8 cellular contexts compared by ENCODE assay signal in the genomic region with DNA sequence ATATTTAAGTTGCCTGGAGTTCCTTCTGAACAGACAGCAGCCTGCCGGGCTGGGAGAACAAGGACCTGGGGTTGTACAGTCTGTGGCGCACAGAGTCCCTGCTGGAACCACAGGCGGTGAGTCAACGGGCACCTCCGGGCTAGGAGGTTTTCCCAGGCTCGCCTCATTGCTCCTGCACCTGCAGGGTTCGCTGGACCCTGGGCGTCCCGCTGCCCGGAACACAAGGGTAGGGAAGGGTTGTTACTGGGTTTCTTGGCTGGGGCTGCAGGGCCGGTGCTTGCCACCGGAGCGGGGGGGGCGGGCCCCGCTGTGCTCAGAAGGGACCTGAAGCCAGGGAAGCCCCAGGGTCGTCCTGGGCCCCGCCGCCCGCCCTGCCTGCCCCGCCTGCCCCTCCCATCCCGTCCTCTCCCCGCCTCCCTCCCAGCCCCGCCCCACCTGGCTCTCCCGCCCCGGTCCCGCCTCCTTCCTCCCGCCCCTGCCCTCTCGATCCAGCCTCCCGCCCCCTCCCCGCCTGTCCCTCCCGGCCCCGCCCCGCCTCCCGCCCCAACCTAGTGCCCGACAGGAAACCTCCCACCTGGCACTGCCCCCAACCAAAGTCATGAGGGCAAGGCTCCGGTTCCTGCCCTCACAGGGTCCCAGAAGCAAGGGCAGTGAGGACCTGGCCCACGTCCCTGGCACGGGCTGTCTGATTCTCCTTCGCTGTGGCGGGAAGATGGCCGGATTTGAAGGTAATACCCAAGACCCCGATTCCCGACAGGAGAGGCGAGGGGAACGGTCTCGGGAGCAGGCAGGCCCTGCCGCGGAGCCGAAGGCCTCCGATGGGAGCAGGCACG. TPM values are rescaled to one million over a fixed set of nuclear protein-coding genes. Genes with fewer than 3 reads are reported as not detected.
A peak's percentile ranks its signal among the peaks of the same experiment; 100 is the strongest.
DNase-seq lines count a peak whose midpoint lies in the region; ATAC-seq, FAIRE-seq and TF ChIP-seq lines count a peak whose summit lies in the region.

No MANE protein-coding gene starts in this region.

- no peak for FAIRE-seq in HepG2 (lab: Jason Lieb, UNC)

- TF ChIP-seq RAD21 in HepG2 (CRISPR knock-in tag; IDR thresholded peaks at IDR 0.05) = no peak

- TF ChIP-seq EP300 in HepG2 (IDR thresholded peaks at IDR 0.05; ENCODE audit: low read depth in 2 of 2, low read length in 2 of 2) = no peak
- TF ChIP-seq EP300 in HepG2 (CRISPR knock-in tag; IDR thresholded peaks at IDR 0.05; ENCODE audit: borderline replicate concordance) = no peak

- ATAC-seq in HepG2 = peak; percentile 84

- POLR2A ChIA-PET in HEK293T (lab: Yijun Ruan, JAX) = no interaction called here
- POLR2A ChIA-PET in HepG2 (lab: Yijun Ruan, JAX) = no interaction called here

- H2AFZ ChIP-seq in HepG2 (ENCODE audit: low read length) = no peak overlapping the region

- 6% methylated on average over 21 of the region's 51 CpGs for WGBS in HepG2 (ENCODE audit: low lambda C conversion rate)

- no peaks in the 10 kb centered on the region for H3K27me3 ChIP-seq in HepG2 (ENCODE audit: control insufficient read depth in 1 of 2, insufficient read depth in 2 of 2, low read length in 2 of 2)

- no peaks in the 10 kb centered on the region for H3K79me2 ChIP-seq in HepG2 (ENCODE audit: insufficient read depth, low read length)

- H3K4me3 ChIP-seq in HepG2 (replicated peaks in 1 of 3; ENCODE audit: insufficient read depth in 1 of 3, low read depth in 2 of 3, low read length in 3 of 3) = peak overlapping the region; percentile 52 to 80 (median 77)

- BruUV-seq in HepG2 (replicated peaks; lab: Mats Ljungman, UMichigan) = no TSS peak

- H4K20me1 ChIP-seq in HepG2 (ENCODE audit: insufficient read depth, low read length) = peaks cover 9% of the 10 kb centered on the region; the same call in 1 of the 2 replicates

- H3K27ac ChIP-seq in cingulate gyrus (ENCODE audit: low read depth, low read length) (peak overlapping the region; percentile 65), HepG2 (ENCODE audit: extremely low read length, insufficient read depth, low read length) (peak overlapping the region; percentile 48)

- peak overlapping the region; percentile 56 for H3K9ac ChIP-seq in HepG2 (ENCODE audit: insufficient read depth, low read depth, low read length)

- no peak for TF ChIP-seq POLR2A in HepG2 (IDR thresholded peaks at IDR 0.05; ENCODE audit: insufficient read depth in 1 of 2, low read depth in 2 of 2, low read length in 2 of 2)

- in situ Hi-C loops in HepG2 (cut with HindIII; ENCODE audit: extremely low pct_ligation_motif_present, low pct_unique_long_range_greater_than_20kb) = no loop called here

- peak overlapping the region; percentile 97 for H3K4me2 ChIP-seq in HepG2 (ENCODE audit: low read depth, low read length)

- intact Hi-C loops in HepG2 (cut with micrococcal nuclease; ENCODE audit: unreplicated experiment) = loop anchor here (1.0 kb wide), 1 partner anchor 165 kb away; the partner anchor contains the start of gene ZNF678

- peaks cover 41% of the 10 kb centered on the region for H3K4me1 ChIP-seq in HepG2 (ENCODE audit: insufficient read depth, low read length)

- CTCF ChIA-PET in HEK293T (lab: Yijun Ruan, JAX) = no interaction called here
- CTCF ChIA-PET in HepG2 (lab: Yijun Ruan, JAX; ENCODE audit: low intra/inter-chr PET ratio, low total read pairs) = no interaction called here

- peak; percentile 22 for TF ChIP-seq CTCF in HepG2 (CRISPR knock-in tag; IDR thresholded peaks at IDR 0.05)

- DNase-seq in DMS53 (lab: John Stamatoyannopoulos, UW) (peak; percentile 95), HEK293T (ENCODE audit: extremely low spot score) (peak; percentile 90), NCI-H2196 treated with DMSO at 0.1 percent for 48 hours (lab: John Stamatoyannopoulos, UW; ENCODE audit: unreplicated experiment) (peak; percentile 60), HepG2 (ENCODE audit: low spot score) (peak; percentile 69), NCI-H524 treated with DMSO at 0.1 percent for 48 hours (lab: John Stamatoyannopoulos, UW) (no peak)
- peak; percentile 41 for DNase-seq in activated CD4-positive, alpha-beta T cell treated with anti-CD3 and anti-CD28 coated beads for 1 hour
- peak; percentile 64 to 67 for DNase-seq in stimulated activated CD4-positive, alpha-beta T cell treated with anti-CD3 and anti-CD28 coated beads, Interleukin-4, amount 100 ng/mL, for 48 hours (ENCODE audit: low read depth in 2 of 2)

- H3K36me3 ChIP-seq in HepG2 (replicated peaks in 1 of 2; ENCODE audit: control insufficient read depth in 1 of 2, insufficient read depth in 2 of 2, low read length in 2 of 2) = peaks cover 2 to 9% of the 10 kb centered on the region in 2 experiments; a peak in 1 of 5 replicates

- no peaks in the 10 kb centered on the region for H3K9me3 ChIP-seq in HepG2 (ENCODE audit: low read length)

TF ChIP-seq in HEK293T, 16 proteins besides CTCF, POLR2A, EP300 and RAD21:
- TF ChIP-seq L3MBTL2 (conservative IDR thresholded peaks at IDR 0.05) = peak; percentile 96
- no peak for TF ChIP-seq TARDBP (IDR thresholded peaks at IDR 0.05)
TF ChIP-seq in HEK293T: peak in this region for 1.

TF ChIP-seq in HepG2, 621 proteins besides CTCF, POLR2A, EP300 and RAD21 (continues in another document):
- TF ChIP-seq ZSCAN25 (CRISPR knock-in tag; IDR thresholded peaks at IDR 0.05) (peak; percentile 42; the same call in 1 of the 2 replicates), TOPORS (CRISPR knock-in tag; IDR thresholded peaks at IDR 0.05) (peak; percentile 47; the same call in 1 of the 2 replicates), ZNF792 (CRISPR knock-in tag; IDR thresholded peaks at IDR 0.05) (0 out of 2 replicates have a peak, but pooled peaks have one; percentile 17)
- TF ChIP-seq, protein P1, sequence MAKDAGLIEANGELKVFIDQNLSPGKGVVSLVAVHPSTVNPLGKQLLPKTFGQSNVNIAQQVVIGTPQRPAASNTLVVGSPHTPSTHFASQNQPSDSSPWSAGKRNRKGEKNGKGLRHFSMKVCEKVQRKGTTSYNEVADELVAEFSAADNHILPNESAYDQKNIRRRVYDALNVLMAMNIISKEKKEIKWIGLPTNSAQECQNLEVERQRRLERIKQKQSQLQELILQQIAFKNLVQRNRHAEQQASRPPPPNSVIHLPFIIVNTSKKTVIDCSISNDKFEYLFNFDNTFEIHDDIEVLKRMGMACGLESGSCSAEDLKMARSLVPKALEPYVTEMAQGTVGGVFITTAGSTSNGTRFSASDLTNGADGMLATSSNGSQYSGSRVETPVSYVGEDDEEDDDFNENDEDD (CRISPR knock-in tag; IDR thresholded peaks at IDR 0.05; ENCODE audit: borderline replicate concordance) = peak; percentile 23; the same call in 1 of the 2 replicates

RNA-seq across cellular contexts. Expression of gene JMJD4, which starts 6.8 kb away (rescaled TPM):
- total RNA-seq in HepG2 (2016; rRNA removed; fragmentation: Illumina TruSeq; extraction: Trizol) = 23.0 and 29.0 TPM in 2 replicates
- total RNA-seq in HepG2 (2016; cell fraction: cytosol; rRNA removed; fragmentation: Illumina TruSeq; extraction: Trizol; ENCODE audit: low read depth) = 10.5 and 13.6 TPM in 2 replicates
- total RNA-seq in HepG2 (2016; cell fraction: insoluble cytoplasmic fraction; rRNA removed; fragmentation: Illumina TruSeq; extraction: Trizol) = 21.9 and 31.1 TPM in 2 replicates
- 18.8 and 21.7 TPM in 2 replicates for total RNA-seq in HepG2 (2016; cell fraction: membrane; rRNA removed; fragmentation: Illumina TruSeq; extraction: Trizol)
- 21.3 and 26.3 TPM in 2 replicates for total RNA-seq in HepG2 (2016; cell fraction: nucleus; rRNA removed; fragmentation: Illumina TruSeq; extraction: Trizol)
- polyA plus RNA-seq in HepG2 (2011; rRNA removed) = 10.2 and 17.3 TPM in 2 replicates
- polyA plus RNA-seq in HepG2 (2011; cell fraction: cytosol; rRNA removed) = 10.6 and 14.3 TPM in 2 replicates
- 44.8 and 46.2 TPM in 2 replicates for polyA plus RNA-seq in HepG2 (2011; cell fraction: nucleus; rRNA removed)
- polyA plus RNA-seq in HepG2 (2012) = 9.4 and 10.9 TPM in 2 replicates
- polyA plus RNA-seq in HepG2 (2016; cell fraction: cytosol; fragmentation: Illumina TruSeq; extraction: Trizol; ENCODE audit: low read depth) = 7.9 and 10.7 TPM in 2 replicates
- polyA plus RNA-seq in HepG2 (2016; cell fraction: insoluble cytoplasmic fraction; fragmentation: Illumina TruSeq; extraction: Trizol; ENCODE audit: low read depth) = 18.0 and 18.7 TPM in 2 replicates
- 11.6 and 12.6 TPM in 2 replicates for polyA plus RNA-seq in HepG2 (2016; cell fraction: membrane; fragmentation: Illumina TruSeq; extraction: Trizol; ENCODE audit: low read depth)
- polyA plus RNA-seq in HepG2 (2016; cell fraction: nucleus; fragmentation: Illumina TruSeq; extraction: Trizol; ENCODE audit: insufficient read depth, low read depth) = 23.9 and 25.0 TPM in 2 replicates
- 88.6 and 93.9 TPM in 2 replicates for polyA minus RNA-seq in HepG2 (2011; rRNA and poly(A)+ RNA removed; ENCODE audit: low replicate concordance)
- 9.8 and 14.0 TPM in 2 replicates for polyA minus RNA-seq in HepG2 (2011; cell fraction: cytosol; rRNA and poly(A)+ RNA removed)
- 62.1 and 65.3 TPM in 2 replicates for polyA minus RNA-seq in HepG2 (2011; cell fraction: nucleus; rRNA and poly(A)+ RNA removed)

RNA-seq across cellular contexts. Expression of gene SNAP47, which starts 7.0 kb away (rescaled TPM):
- total RNA-seq in HepG2 (2016; rRNA removed; fragmentation: Illumina TruSeq; extraction: Trizol) = 25.1 and 25.8 TPM in 2 replicates
- total RNA-seq in HepG2 (2016; cell fraction: cytosol; rRNA removed; fragmentation: Illumina TruSeq; extraction: Trizol; ENCODE audit: low read depth) = 10.1 and 13.3 TPM in 2 replicates
- total RNA-seq in HepG2 (2016; cell fraction: insoluble cytoplasmic fraction; rRNA removed; fragmentation: Illumina TruSeq; extraction: Trizol) = 25.5 and 25.8 TPM in 2 replicates
- total RNA-seq in HepG2 (2016; cell fraction: membrane; rRNA removed; fragmentation: Illumina TruSeq; extraction: Trizol) = 17.9 and 18.3 TPM in 2 replicates
- 20.5 and 21.5 TPM in 2 replicates for total RNA-seq in HepG2 (2016; cell fraction: nucleus; rRNA removed; fragmentation: Illumina TruSeq; extraction: Trizol)
- 13.6 and 14.1 TPM in 2 replicates for polyA plus RNA-seq in HepG2 (2011; rRNA removed)
- 16.8 and 19.5 TPM in 2 replicates for polyA plus RNA-seq in HepG2 (2011; cell fraction: cytosol; rRNA removed)
- polyA plus RNA-seq in HepG2 (2011; cell fraction: nucleus; rRNA removed) = 19.8 and 20.7 TPM in 2 replicates
- polyA plus RNA-seq in HepG2 (2012) = 12.1 and 15.6 TPM in 2 replicates
- polyA plus RNA-seq in HepG2 (2016; cell fraction: cytosol; fragmentation: Illumina TruSeq; extraction: Trizol; ENCODE audit: low read depth) = 4.7 and 6.2 TPM in 2 replicates
- polyA plus RNA-seq in HepG2 (2016; cell fraction: insoluble cytoplasmic fraction; fragmentation: Illumina TruSeq; extraction: Trizol; ENCODE audit: low read depth) = 19.4 and 24.0 TPM in 2 replicates
- 10.9 and 11.7 TPM in 2 replicates for polyA plus RNA-seq in HepG2 (2016; cell fraction: membrane; fragmentation: Illumina TruSeq; extraction: Trizol; ENCODE audit: low read depth)
- 19.3 and 22.0 TPM in 2 replicates for polyA plus RNA-seq in HepG2 (2016; cell fraction: nucleus; fragmentation: Illumina TruSeq; extraction: Trizol; ENCODE audit: insufficient read depth, low read depth)
- polyA minus RNA-seq in HepG2 (2011; rRNA and poly(A)+ RNA removed; ENCODE audit: low replicate concordance) = 16.8 and 27.2 TPM in 2 replicates
- 8.8 and 9.6 TPM in 2 replicates for polyA minus RNA-seq in HepG2 (2011; cell fraction: cytosol; rRNA and poly(A)+ RNA removed)
- polyA minus RNA-seq in HepG2 (2011; cell fraction: nucleus; rRNA and poly(A)+ RNA removed) = 30.3 and 36.4 TPM in 2 replicates
